30 cellular contexts compared by ENCODE assay signal in genomic region chr10:61456095-61456789, GRCh38. TPM values are rescaled to one million over a fixed set of nuclear protein-coding genes. Genes with fewer than 3 reads are reported as not detected.
DNase-seq lines count a peak whose midpoint lies in the region; TF ChIP-seq lines count a peak whose summit lies in the region.
"Had no signal": no experiment of that assay in that cellular context is flagged by ENCODE, and none has a peak within 500 bp of the region (broad histone marks: within the 10 kb centered on the region; RNA-seq: fewer than 3 reads in every experiment).

No MANE protein-coding gene starts in this region.

- DNase-seq in A172 (ENCODE audit: low spot score) (peak; percentile 45), M059J (ENCODE audit: low read depth) (peak; percentile 77), fibroblast of pulmonary artery (ENCODE audit: low read depth) (peak; percentile 56), myocyte (ENCODE audit: low read depth) (peak; percentile 22), DMS79 (lab: John Stamatoyannopoulos, UW) (no peak), SW480 (ENCODE audit: low spot score) (no peak), type B pancreatic cell (ENCODE audit: extremely low spot score, unreplicated experiment) (no peak), DMS53 treated with DMSO at 0.1 percent for 48 hours (lab: John Stamatoyannopoulos, UW; ENCODE audit: unreplicated experiment) (no peak)
- DNase-seq: activated CD4-positive, alpha-beta T cell treated with anti-CD3 and anti-CD28 coated beads, Interleukin-2, amount 10 ng/mL, durations not matched to agents 7 days and 5 days; activated CD8-positive, alpha-beta memory T cell treated with anti-CD3 and anti-CD28 coated beads, Interleukin-2, amount 10 ng/mL, durations not matched to agents 7 days and 5 days; activated naive CD4-positive, alpha-beta T cell treated with Interleukin-2 at 50 U/mL for 16 hours; activated T-cell treated with anti-CD3 and anti-CD28 coated beads, Interleukin-2, amount 50 U/mL, for 72 hours; anterior cingulate cortex; DMS53; foreskin fibroblast; heart right ventricle; Kasumi-1; left ventricle myocardium superior; NCI-H1694; NCI-H69; RPMI8226; stimulated activated CD4-positive, alpha-beta T cell treated with anti-CD3 and anti-CD28 coated beads, Interleukin-2, amount 100 ng/mL, for 48 hours; substantia nigra had no signal

- no peaks in the 10 kb centered on the region for H3K36me3 Mint-ChIP-seq in type B pancreatic cell
- H3K36me3 Mint-ChIP-seq: activated CD8-positive, alpha-beta memory T cell treated with anti-CD3 and anti-CD28 coated beads, Interleukin-2, amount 10 ng/mL, durations not matched to agents 7 days and 5 days; neural progenitor cell; stimulated activated effector memory CD8-positive, alpha-beta T cell treated with anti-CD3 and anti-CD28 coated beads, Interleukin-12 subunit alpha, Interleukin-12 subunit beta, amount 100 ng/mL, for 72 hours had no signal

- H3K9me3 Mint-ChIP-seq in type B pancreatic cell, result peaks cover 3% of the 10 kb centered on the region
- H3K9me3 Mint-ChIP-seq: activated CD4-positive, alpha-beta T cell treated with anti-CD3 and anti-CD28 coated beads, Interleukin-2, amount 10 ng/mL, durations not matched to agents 7 days and 5 days; neural progenitor cell; stimulated activated effector memory CD8-positive, alpha-beta T cell treated with anti-CD3 and anti-CD28 coated beads, Interleukin-12 subunit alpha, Interleukin-12 subunit beta, amount 100 ng/mL, for 72 hours; T-helper 2 cell treated with Interferon-gamma antibody and Interleukin-4, amounts not matched to agents 5 μg/mL and 100 μg/mL, for 36 hours had no signal

- TF ChIP-seq CTCF in fibroblast of pulmonary artery (IDR thresholded peaks at IDR 0.05; ENCODE audit: low read length, missing control alignments), result no peak
- TF ChIP-seq CTCF in type B pancreatic cell (conservative IDR thresholded peaks at IDR 0.05), result no peak

- no peak overlapping the region for H3K4me3 Mint-ChIP-seq in type B pancreatic cell
- H3K4me3 Mint-ChIP-seq: activated CD4-positive, alpha-beta T cell treated with anti-CD3 and anti-CD28 coated beads, Interleukin-2, amount 10 ng/mL, durations not matched to agents 7 days and 5 days; activated CD8-positive, alpha-beta memory T cell treated with anti-CD3 and anti-CD28 coated beads, Interleukin-2, amount 10 ng/mL, durations not matched to agents 7 days and 5 days; activated T-cell treated with anti-CD3 and anti-CD28 coated beads, Interleukin-2, amount 50 U/mL, for 72 hours; central memory CD8-positive, alpha-beta T cell; neural progenitor cell; stimulated activated effector memory CD8-positive, alpha-beta T cell treated with anti-CD3 and anti-CD28 coated beads, Interleukin-12 subunit alpha, Interleukin-12 subunit beta, amount 100 ng/mL, for 72 hours; T-helper 2 cell treated with Interferon-gamma antibody and Interleukin-4, amounts not matched to agents 5 μg/mL and 100 μg/mL, for 36 hours had no signal

- no peak overlapping the region for H3K4me3 ChIP-seq in fibroblast of pulmonary artery (replicated peaks; ENCODE audit: low read depth, low read length)
- H3K4me3 ChIP-seq: heart right ventricle, neural progenitor cell, prostate gland, SK-N-MC had no signal

- peaks cover 53% of the 10 kb centered on the region for H3K27me3 Mint-ChIP-seq in type B pancreatic cell

- H3K4me1 Mint-ChIP-seq in type B pancreatic cell (ENCODE audit: unreplicated experiment), result peaks cover 15% of the 10 kb centered on the region
- H3K4me1 Mint-ChIP-seq: central memory CD8-positive, alpha-beta T cell had no signal

- H3K27ac Mint-ChIP-seq in type B pancreatic cell, result no peak overlapping the region
- H3K27ac Mint-ChIP-seq: activated CD4-positive, alpha-beta T cell treated with anti-CD3 and anti-CD28 coated beads, Interleukin-2, amount 10 ng/mL, durations not matched to agents 7 days and 5 days; activated CD8-positive, alpha-beta memory T cell treated with anti-CD3 and anti-CD28 coated beads, Interleukin-2, amount 10 ng/mL, durations not matched to agents 7 days and 5 days; activated T-cell treated with anti-CD3 and anti-CD28 coated beads, Interleukin-2, amount 50 U/mL, for 72 hours; neural progenitor cell; stimulated activated effector memory CD8-positive, alpha-beta T cell treated with anti-CD3 and anti-CD28 coated beads, Interleukin-12 subunit alpha, Interleukin-12 subunit beta, amount 100 ng/mL, for 72 hours; T-helper 2 cell treated with Interferon-gamma antibody and Interleukin-4, amounts not matched to agents 5 μg/mL and 100 μg/mL, for 36 hours had no signal

RNA-seq across cellular contexts. Expression of gene TMEM26, which starts 3.1 kb away (rescaled TPM):
- total RNA-seq in A172 (2014; rRNA removed; shearing (Covaris generic)), result not detected in 2 replicates
- 4.5 and 5.7 TPM in 2 replicates for total RNA-seq in M059J (2014; rRNA removed; shearing (Covaris generic))
- total RNA-seq in myocyte, result 2.3 and 2.6 TPM in 2 replicates
- 0.23 TPM for polyA plus RNA-seq in myocyte (2012)
- 0.79 and 3.4 TPM in 2 replicates for total RNA-seq in type B pancreatic cell (ENCODE audit: low replicate concordance)
- total RNA-seq: A673; activated CD4-positive, alpha-beta T cell treated with anti-CD3 and anti-CD28 coated beads, Interleukin-2, amount 10 ng/mL, durations not matched to agents 7 days and 5 days; activated CD8-positive, alpha-beta memory T cell treated with anti-CD3 and anti-CD28 coated beads, Interleukin-2, amount 10 ng/mL, durations not matched to agents 7 days and 5 days; activated T-cell treated with anti-CD3 and anti-CD28 coated beads, Interleukin-2, amount 50 U/mL, for 72 hours had no signal

Comparison
In these comparisons a context has a peak if more than half of its experiments do, and no peak if none do; other contexts are left out.
1. DNase-seq: peak in A172 (single experiment), M059J (single experiment), fibroblast of pulmonary artery (single experiment) and myocyte (single experiment); none in DMS79 (single experiment), SW480 (single experiment), type B pancreatic cell (single experiment) and DMS53 treated with DMSO at 0.1 percent for 48 hours (single experiment).